8 cellular contexts compared by ENCODE assay signal in genomic region chr12:56029666-56030293, GRCh38. TPM values are rescaled to one million over a fixed set of nuclear protein-coding genes. Genes with fewer than 3 reads are reported as not detected.
A peak's percentile ranks its signal among the peaks of the same experiment; 100 is the strongest.
DNase-seq lines count a peak whose midpoint lies in the region; ATAC-seq and TF ChIP-seq lines count a peak whose summit lies in the region.

No MANE protein-coding gene starts in this region.

- H3K9me2 ChIP-seq in OCI-LY1 (ENCODE audit: low read depth, low read length) = no peaks in the 10 kb centered on the region

- H3K27ac Mint-ChIP-seq in activated naive CD8-positive, alpha-beta T cell = peak overlapping the region; percentile 91

- no peaks in the 10 kb centered on the region for H3K4me1 ChIP-seq in OCI-LY1 (ENCODE audit: insufficient read depth, low read length, severe bottlenecking)

- peak; percentile 51 for ATAC-seq in left ventricle myocardium superior
- no peak for ATAC-seq in HG03565 (IDR thresholded peaks at IDR 0.05; ENCODE audit: unreplicated experiment)

- intact Hi-C loops in left ventricle myocardium superior (cut with micrococcal nuclease) = no loop called here

- H3K36me3 Mint-ChIP-seq in activated naive CD8-positive, alpha-beta T cell = peaks cover 25% of the 10 kb centered on the region

- H4K20me1 ChIP-seq in OCI-LY1 (ENCODE audit: insufficient read depth, low read length) = no peaks in the 10 kb centered on the region

- no peaks in the 10 kb centered on the region for H3K79me2 ChIP-seq in OCI-LY1 (ENCODE audit: insufficient read depth, low read length)

- H3K4me3 ChIP-seq in OCI-LY1 (ENCODE audit: low read depth, low read length, poor library complexity, severe bottlenecking) = no peak overlapping the region

- H3K27me3 ChIP-seq in OCI-LY1 (ENCODE audit: insufficient read depth, low read length) = no peaks in the 10 kb centered on the region

- H3F3A ChIP-seq in OCI-LY1 (ENCODE audit: insufficient read depth, low read length) = no peaks in the 10 kb centered on the region

- peak; percentile 78 for DNase-seq in DMS53 (lab: John Stamatoyannopoulos, UW)
- DNase-seq in HCEC 1CT = peak; percentile 60
- DNase-seq in left ventricle myocardium superior = no peak
- peak; percentile 51 for DNase-seq in stimulated activated CD4-positive, alpha-beta T cell treated with anti-CD3 and anti-CD28 coated beads, Interleukin-4, amount 100 ng/mL, for 24 hours
- no peak for DNase-seq in OCI-M2 (lab: John Stamatoyannopoulos, UW; ENCODE audit: unreplicated experiment)

- no peak overlapping the region for H3K9ac ChIP-seq in OCI-LY1 (ENCODE audit: low read length)

- H3K27me3 Mint-ChIP-seq in activated naive CD8-positive, alpha-beta T cell = no peaks in the 10 kb centered on the region

- H3K4me1 Mint-ChIP-seq in activated naive CD8-positive, alpha-beta T cell (ENCODE audit: low read depth) = peaks cover 55% of the 10 kb centered on the region

- H3K9me3 ChIP-seq in OCI-LY1 (ENCODE audit: low read length) = no peaks in the 10 kb centered on the region

- no peak overlapping the region for H3K4me2 ChIP-seq in OCI-LY1 (ENCODE audit: low read length)

- H3K4me3 Mint-ChIP-seq in activated naive CD8-positive, alpha-beta T cell = no peak overlapping the region

- H3K36me3 ChIP-seq in OCI-LY1 (ENCODE audit: insufficient read depth, low read length) = no peaks in the 10 kb centered on the region

- H3K9me3 Mint-ChIP-seq in activated naive CD8-positive, alpha-beta T cell (ENCODE audit: low read depth) = no peaks in the 10 kb centered on the region

- TF ChIP-seq CTCF in OCI-LY1 (IDR thresholded peaks at IDR 0.05; ENCODE audit: low read length) = peak; percentile 69

- no peak overlapping the region for H2AFZ ChIP-seq in OCI-LY1 (ENCODE audit: low read length)

- no peak overlapping the region for H3K27ac ChIP-seq in OCI-LY1 (ENCODE audit: low read depth, low read length, poor library complexity, severe bottlenecking)

RNA-seq across cellular contexts. Expression of gene IKZF4, which starts 8.9 kb away (rescaled TPM):
- 7.5 TPM for total RNA-seq in left ventricle myocardium superior

RNA-seq across cellular contexts. Expression of gene RPS26, which starts 11.9 kb away (rescaled TPM):
- 41.0 TPM for total RNA-seq in left ventricle myocardium superior

RNA-seq across cellular contexts. Expression of gene SUOX, which starts 32.7 kb away (rescaled TPM):
- 27.9 TPM for total RNA-seq in left ventricle myocardium superior

RNA-seq across cellular contexts. Expression of gene ERBB3, which starts 50.2 kb away (rescaled TPM):
- total RNA-seq in left ventricle myocardium superior = 2.9 TPM

RNA-seq across cellular contexts. Expression of gene RAB5B, which starts 55.9 kb away (rescaled TPM):
- 128 TPM for total RNA-seq in left ventricle myocardium superior

Comparison
In these comparisons a context has a peak if more than half of its experiments do, and no peak if none do; other contexts are left out.
1. DNase-seq: peak in DMS53 (single experiment), HCEC 1CT (single experiment) and stimulated activated CD4-positive, alpha-beta T cell treated with anti-CD3 and anti-CD28 coated beads, Interleukin-4, amount 100 ng/mL, for 24 hours (single experiment); none in left ventricle myocardium superior (single experiment) and OCI-M2 (single experiment).